1 cellular context compared by ENCODE assay signal in the genomic region with DNA sequence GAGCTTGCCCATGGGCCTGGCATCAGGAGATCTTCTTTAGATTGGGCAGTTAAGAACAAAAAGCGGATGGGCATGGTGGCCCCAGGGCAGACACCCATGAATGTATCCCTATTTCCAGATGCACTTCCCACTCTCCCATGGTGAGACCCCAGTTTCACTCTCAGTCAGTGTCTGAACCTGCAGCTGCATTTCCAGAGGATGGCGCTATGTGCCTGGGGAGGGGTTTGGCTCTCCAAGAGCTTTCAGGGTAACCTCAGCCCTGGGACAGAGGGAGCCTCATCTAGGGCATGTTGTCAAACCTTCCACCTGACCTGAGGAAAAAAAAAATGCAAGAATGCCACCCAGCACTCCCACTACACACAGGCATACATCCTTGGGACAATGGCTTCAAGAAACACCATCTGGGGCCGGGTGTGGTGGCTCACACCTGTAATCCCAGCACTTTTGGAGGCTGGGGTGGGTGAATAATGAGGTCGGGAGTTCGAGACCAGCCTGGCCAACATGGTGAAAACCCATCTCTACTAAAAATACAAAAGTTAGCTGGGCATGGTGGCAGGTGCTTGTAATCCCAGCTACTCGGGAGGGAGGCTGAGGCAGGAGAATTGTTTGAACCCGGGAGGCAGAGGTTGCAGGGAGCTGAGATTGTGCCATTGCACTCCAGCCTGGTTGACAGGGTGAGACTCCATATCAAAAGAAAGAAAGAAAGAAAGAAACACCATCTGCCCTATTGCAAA.
TF ChIP-seq lines count a peak whose summit lies in the region.

No MANE protein-coding gene starts in this region.

TF ChIP-seq in HepG2, 621 proteins besides CTCF, POLR2A, EP300 and RAD21:
- TF ChIP-seq, protein P1, sequence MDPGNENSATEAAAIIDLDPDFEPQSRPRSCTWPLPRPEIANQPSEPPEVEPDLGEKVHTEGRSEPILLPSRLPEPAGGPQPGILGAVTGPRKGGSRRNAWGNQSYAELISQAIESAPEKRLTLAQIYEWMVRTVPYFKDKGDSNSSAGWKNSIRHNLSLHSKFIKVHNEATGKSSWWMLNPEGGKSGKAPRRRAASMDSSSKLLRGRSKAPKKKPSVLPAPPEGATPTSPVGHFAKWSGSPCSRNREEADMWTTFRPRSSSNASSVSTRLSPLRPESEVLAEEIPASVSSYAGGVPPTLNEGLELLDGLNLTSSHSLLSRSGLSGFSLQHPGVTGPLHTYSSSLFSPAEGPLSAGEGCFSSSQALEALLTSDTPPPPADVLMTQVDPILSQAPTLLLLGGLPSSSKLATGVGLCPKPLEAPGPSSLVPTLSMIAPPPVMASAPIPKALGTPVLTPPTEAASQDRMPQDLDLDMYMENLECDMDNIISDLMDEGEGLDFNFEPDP (CRISPR knock-in tag; conservative IDR thresholded peaks at IDR 0.05), result 0 out of 2 replicates have a peak, but pooled peaks have one; percentile 57
- TF ChIP-seq, protein P2, sequence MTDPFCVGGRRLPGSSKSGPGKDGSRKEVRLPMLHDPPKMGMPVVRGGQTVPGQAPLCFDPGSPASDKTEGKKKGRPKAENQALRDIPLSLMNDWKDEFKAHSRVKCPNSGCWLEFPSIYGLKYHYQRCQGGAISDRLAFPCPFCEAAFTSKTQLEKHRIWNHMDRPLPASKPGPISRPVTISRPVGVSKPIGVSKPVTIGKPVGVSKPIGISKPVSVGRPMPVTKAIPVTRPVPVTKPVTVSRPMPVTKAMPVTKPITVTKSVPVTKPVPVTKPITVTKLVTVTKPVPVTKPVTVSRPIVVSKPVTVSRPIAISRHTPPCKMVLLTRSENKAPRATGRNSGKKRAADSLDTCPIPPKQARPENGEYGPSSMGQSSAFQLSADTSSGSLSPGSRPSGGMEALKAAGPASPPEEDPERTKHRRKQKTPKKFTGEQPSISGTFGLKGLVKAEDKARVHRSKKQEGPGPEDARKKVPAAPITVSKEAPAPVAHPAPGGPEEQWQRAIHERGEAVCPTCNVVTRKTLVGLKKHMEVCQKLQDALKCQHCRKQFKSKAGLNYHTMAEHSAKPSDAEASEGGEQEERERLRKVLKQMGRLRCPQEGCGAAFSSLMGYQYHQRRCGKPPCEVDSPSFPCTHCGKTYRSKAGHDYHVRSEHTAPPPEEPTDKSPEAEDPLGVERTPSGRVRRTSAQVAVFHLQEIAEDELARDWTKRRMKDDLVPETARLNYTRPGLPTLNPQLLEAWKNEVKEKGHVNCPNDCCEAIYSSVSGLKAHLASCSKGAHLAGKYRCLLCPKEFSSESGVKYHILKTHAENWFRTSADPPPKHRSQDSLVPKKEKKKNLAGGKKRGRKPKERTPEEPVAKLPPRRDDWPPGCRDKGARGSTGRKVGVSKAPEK (CRISPR knock-in tag; IDR thresholded peaks at IDR 0.05; ENCODE audit: borderline replicate concordance), result no peak
- TF ChIP-seq ZNF547 (CRISPR knock-in tag; IDR thresholded peaks at IDR 0.05) (no peak), STAG1 (CRISPR knock-in tag; IDR thresholded peaks at IDR 0.05) (peak; percentile 45)
